Comparison of ENCODE assay signal across 5 cellular contexts in the genomic region with DNA sequence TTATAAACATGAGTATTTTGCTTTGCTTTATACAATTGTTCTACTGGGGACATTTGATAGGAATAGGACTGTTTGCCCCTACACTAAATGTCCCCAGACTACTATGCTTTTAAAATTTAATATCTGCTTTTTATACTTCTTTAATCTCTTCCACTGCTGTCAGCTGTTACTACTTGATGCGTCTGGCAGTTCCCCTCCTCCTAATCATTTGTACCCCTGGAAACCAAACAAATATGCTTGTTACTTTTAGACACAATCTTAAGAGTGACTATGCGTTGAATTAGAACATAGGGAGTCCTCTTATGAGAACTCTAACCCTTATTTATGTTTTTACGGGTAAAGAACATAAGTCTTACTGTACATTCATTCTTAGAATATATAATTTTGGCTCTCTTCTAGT.
"Had no signal": no experiment of that assay in that cellular context is flagged by ENCODE, and none has a peak within 500 bp of the region (broad histone marks: within the 10 kb centered on the region; RNA-seq: fewer than 3 reads in every experiment).

No MANE protein-coding gene starts in this region.

- ATAC-seq: GM23338, K562 had no signal

- H3K4me3 ChIP-seq: GM23338, K562 had no signal

- DNase-seq: H9, HCEC 1CT, IMR-90 had no signal
